ENCODE assay signal across 23 cellular contexts in the genomic region with DNA sequence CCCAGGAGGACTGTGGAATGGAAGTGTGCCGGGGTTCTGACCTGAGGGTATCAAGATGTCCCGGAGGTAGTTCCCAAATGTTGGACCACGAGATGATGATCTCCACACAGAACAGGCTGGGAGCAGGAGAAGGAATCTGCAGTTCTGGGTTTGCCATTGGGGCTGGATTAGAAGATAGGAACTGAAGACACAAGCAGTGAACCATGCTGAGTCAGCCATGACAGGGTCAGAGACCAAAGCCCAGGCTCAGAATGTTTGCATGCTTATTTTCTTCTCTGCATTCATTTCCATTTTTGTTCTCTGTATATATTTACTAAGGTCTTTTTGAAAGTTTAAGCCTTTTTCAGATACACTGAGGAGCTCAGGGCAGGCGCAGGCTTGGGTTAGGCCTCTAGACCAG. TPM values are rescaled to one million over a fixed set of nuclear protein-coding genes. Genes with fewer than 3 reads are reported as not detected.
DNase-seq lines count a peak whose midpoint lies in the region; ATAC-seq and TF ChIP-seq lines count a peak whose summit lies in the region.
"Had no signal": no experiment of that assay in that cellular context is flagged by ENCODE, and none has a peak within 500 bp of the region (broad histone marks: within the 10 kb centered on the region; RNA-seq: fewer than 3 reads in every experiment).

No MANE protein-coding gene starts in this region.

- H3K4me2 ChIP-seq in GM23248 (ENCODE audit: unreplicated experiment) (no peak overlapping the region), neural progenitor cell (no peak overlapping the region)
- H3K4me2 ChIP-seq: GM23338, SK-N-SH had no signal

- no peak overlapping the region for H3K4me3 ChIP-seq in GM23248
- no peak overlapping the region for H3K4me3 ChIP-seq in endodermal cell (ENCODE audit: low read length)
- H3K4me3 ChIP-seq in neural progenitor cell = no peak overlapping the region
- H3K4me3 ChIP-seq in left lung = no peak overlapping the region
- H3K4me3 ChIP-seq: GM12878, GM23338 had no signal

- no peak for TF ChIP-seq CTCF in endodermal cell (conservative IDR thresholded peaks at IDR 0.05)
- no peak for TF ChIP-seq CTCF in neural progenitor cell (IDR thresholded peaks at IDR 0.05)
- no peak for TF ChIP-seq CTCF in GM20000 (IDR thresholded peaks at IDR 0.05; ENCODE audit: extremely low read depth, missing control alignments)
- TF ChIP-seq CTCF in left lung (IDR thresholded peaks at IDR 0.05) = no peak

- H4K20me1 ChIP-seq in GM23248 (ENCODE audit: insufficient read depth) (no peaks in the 10 kb centered on the region), neural progenitor cell (ENCODE audit: low read depth) (no peaks in the 10 kb centered on the region)

- peak; percentile 10 for DNase-seq in GM23248
- DNase-seq in OCI-M1 (lab: John Stamatoyannopoulos, UW) = peak; percentile 22
- peak; percentile 17 for DNase-seq in endodermal cell
- no peak for DNase-seq in neural progenitor cell (ENCODE audit: low spot score)
- DNase-seq in GM20000 (ENCODE audit: low spot score) = no peak
- DNase-seq in NCI-H187 treated with DMSO at 0.1 percent for 48 hours (lab: John Stamatoyannopoulos, UW) = no peak
- DNase-seq in left lung = no peak
- DNase-seq: 8988T; COR-L47; DMS 273 treated with DMSO at 0.1 percent for 48 hours; Karpas-422; NCI-H1694; NCI-H510A; NCI-H748 treated with DMSO at 0.1 percent for 48 hours; NK-92 treated with Interleukin-12 subunit alpha and Interleukin-12 subunit beta, amount 100 ng/mL, for 24 hours; SHP77; SK-N-SH had no signal

- no peak overlapping the region for H3K27ac Mint-ChIP-seq in endodermal cell
- H3K27ac Mint-ChIP-seq in neural progenitor cell = no peak overlapping the region
- H3K27ac Mint-ChIP-seq: GM23338 had no signal

- H2AFZ ChIP-seq in GM23248 (no peak overlapping the region), neural progenitor cell (replicated peaks) (peak overlapping the region; percentile 26)
- H2AFZ ChIP-seq: GM23338 had no signal

- H3K36me3 ChIP-seq in GM23248 (ENCODE audit: low read depth) (no peaks in the 10 kb centered on the region), endodermal cell (ENCODE audit: control insufficient read depth, insufficient read depth, low read length) (no peaks in the 10 kb centered on the region), neural progenitor cell (no peaks in the 10 kb centered on the region), left lung (no peaks in the 10 kb centered on the region)

- in situ Hi-C loops in GM23248 (cut with MboI) = no loop called here

- no peaks in the 10 kb centered on the region for H3F3A ChIP-seq in GM23248 (ENCODE audit: insufficient read depth)
- no peaks in the 10 kb centered on the region for H3F3A ChIP-seq in neural progenitor cell (ENCODE audit: low read depth)

- H3K4me1 Mint-ChIP-seq in endodermal cell = peaks cover 15% of the 10 kb centered on the region
- peaks cover 9% of the 10 kb centered on the region for H3K4me1 Mint-ChIP-seq in neural progenitor cell

- H3K79me2 ChIP-seq in GM23248 (ENCODE audit: insufficient read depth) (no peaks in the 10 kb centered on the region), neural progenitor cell (ENCODE audit: low read depth) (no peaks in the 10 kb centered on the region)

- H3K27me3 ChIP-seq in GM23248 (replicated peaks; ENCODE audit: insufficient read depth) = peaks cover 4% of the 10 kb centered on the region; the same call in 1 of the 2 replicates
- H3K27me3 ChIP-seq in endodermal cell (ENCODE audit: control insufficient read depth, insufficient read depth, low read length, poor library complexity, severe bottlenecking) = no peaks in the 10 kb centered on the region
- no peaks in the 10 kb centered on the region for H3K27me3 ChIP-seq in neural progenitor cell
- no peaks in the 10 kb centered on the region for H3K27me3 ChIP-seq in left lung

- no peak for ATAC-seq in HG03280 (IDR thresholded peaks at IDR 0.05; ENCODE audit: unreplicated experiment)
- ATAC-seq in left lung = no peak
- ATAC-seq: GM12878, GM23338 had no signal

- H3K9ac ChIP-seq in GM23248 (no peak overlapping the region), endodermal cell (ENCODE audit: extremely low read depth, low read length, poor library complexity, severe bottlenecking) (no peak overlapping the region), neural progenitor cell (no peak overlapping the region)
- H3K9ac ChIP-seq: SK-N-SH had no signal

- no peaks in the 10 kb centered on the region for H3K9me3 ChIP-seq in GM23248 (ENCODE audit: low read depth)
- no peaks in the 10 kb centered on the region for H3K9me3 ChIP-seq in endodermal cell (ENCODE audit: control insufficient read depth, low read length)
- H3K9me3 ChIP-seq in neural progenitor cell (ENCODE audit: low read depth) = no peaks in the 10 kb centered on the region
- H3K9me3 ChIP-seq in left lung = no peaks in the 10 kb centered on the region
- H3K9me3 ChIP-seq: SK-N-SH had no signal

- H3K27me3 Mint-ChIP-seq in endodermal cell (ENCODE audit: insufficient read depth) (no peaks in the 10 kb centered on the region), neural progenitor cell (ENCODE audit: insufficient read depth, low read depth) (peaks cover 3% of the 10 kb centered on the region)

- H3K9me2 ChIP-seq in GM23248 (ENCODE audit: insufficient read depth) = no peaks in the 10 kb centered on the region
- H3K9me2 ChIP-seq: SK-N-SH had no signal

- H3K4me1 ChIP-seq in GM23248 (ENCODE audit: insufficient read depth) = no peaks in the 10 kb centered on the region
- H3K4me1 ChIP-seq in endodermal cell (ENCODE audit: control insufficient read depth, insufficient read depth, low read length) = no peaks in the 10 kb centered on the region
- H3K4me1 ChIP-seq in neural progenitor cell = peaks cover 15% of the 10 kb centered on the region
- H3K4me1 ChIP-seq in left lung = no peaks in the 10 kb centered on the region

- H3K36me3 Mint-ChIP-seq in endodermal cell (ENCODE audit: low read depth) (peaks cover 3% of the 10 kb centered on the region), neural progenitor cell (no peaks in the 10 kb centered on the region)

- H3K4me3 Mint-ChIP-seq in endodermal cell = no peak overlapping the region
- H3K4me3 Mint-ChIP-seq in neural progenitor cell = no peak overlapping the region
- H3K4me3 Mint-ChIP-seq: GM23338 had no signal

- H3K9me3 Mint-ChIP-seq in endodermal cell = peaks cover 15% of the 10 kb centered on the region
- H3K9me3 Mint-ChIP-seq in neural progenitor cell = peaks cover 5% of the 10 kb centered on the region

- H3K27ac ChIP-seq in GM23248 (no peak overlapping the region), endodermal cell (ENCODE audit: low read depth, low read length) (no peak overlapping the region), neural progenitor cell (no peak overlapping the region), left lung (no peak overlapping the region)

- WGBS in GM23248 (ENCODE audit: low coverage in 1 of 2, low lambda C conversion rate in 2 of 2, missing lambda C conversion rate in 2 of 2), 2 experiments = 67 to 77% methylated on average over 4 of the region's 4 CpGs
- 94 to 95% methylated on average over 3 to 4 of the region's 4 CpGs for WGBS in endodermal cell (ENCODE audit: insufficient coverage in 1 of 2, insufficient read length in 1 of 2), 2 experiments

- intact Hi-C loops in left lung (cut with DNase I) = no loop called here

RNA-seq across cellular contexts. Expression of a gene that starts 28.3 kb away (rescaled TPM):
- not detected in 2 replicates for total RNA-seq in GM23248 (2014; rRNA removed; shearing (Covaris generic))
- polyA plus RNA-seq in GM23248 (2016; fragmentation: Nextera tagmentation; extraction: Ambion mirVana) = not detected in 2 replicates
- total RNA-seq in endodermal cell (under 1 TPM in 1 of 2 donors, not detected in 1; 0.44 TPM), neural progenitor cell (ENCODE audit: low replicate concordance) (0.58 TPM in 1 of 2 replicates, not detected in the other), left lung (under 1 TPM in 1 of 2 donors, not detected in 1; 0.09 TPM)
- not detected for polyA plus RNA-seq in endodermal cell (2013, experiment 1 of 2)
- not detected for polyA plus RNA-seq in endodermal cell (2013, experiment 2 of 2)
- total RNA-seq: Daoy, GM12878, RPMI7951 had no signal
- polyA plus RNA-seq: AG04450, GM12878 had no signal

Comparison
In these comparisons a context has a peak if more than half of its experiments do, and no peak if none do; other contexts are left out.
1. DNase-seq: peak in GM23248 (single experiment), OCI-M1 (single experiment) and endodermal cell (single experiment); none in neural progenitor cell (single experiment), GM20000 (single experiment), NCI-H187 treated with DMSO at 0.1 percent for 48 hours (single experiment) and left lung (0 of 2).